In genomic region chr2:69217333-69218080, GRCh38 we compare ENCODE assay signal across 1 cellular context.
TF ChIP-seq lines count a peak whose summit lies in the region.

No MANE protein-coding gene starts in this region.

TF ChIP-seq in HepG2, 621 proteins besides CTCF, POLR2A, EP300 and RAD21 (continued from another document and continues in another):
- no peak for TF ChIP-seq ZNF839 (CRISPR knock-in tag; IDR thresholded peaks at IDR 0.05; ENCODE audit: borderline replicate concordance)
- no peak for TF ChIP-seq TFAP4 (IDR thresholded peaks at IDR 0.05; ENCODE audit: borderline replicate concordance, low read depth)
- TF ChIP-seq DNMT3B (CRISPR knock-in tag; conservative IDR thresholded peaks at IDR 0.05): no peak
- 0 out of 2 replicates have a peak, but pooled peaks have one; percentile 48 for TF ChIP-seq ZBTB7A (CRISPR knock-in tag; IDR thresholded peaks at IDR 0.05)
- TF ChIP-seq KDM5B (CRISPR knock-in tag; IDR thresholded peaks at IDR 0.05; ENCODE audit: borderline replicate concordance): no peak
- TF ChIP-seq ZNF770 (CRISPR knock-in tag; IDR thresholded peaks at IDR 0.05): peak; percentile 6; the same call in 1 of the 2 replicates
- no peak for TF ChIP-seq NFRKB (IDR thresholded peaks at IDR 0.05)
- TF ChIP-seq ZSCAN5A (CRISPR knock-in tag; IDR thresholded peaks at IDR 0.05; ENCODE audit: borderline replicate concordance): peak; percentile 1; the same call in 1 of the 2 replicates
- no peak for TF ChIP-seq KDM4B (CRISPR knock-in tag; IDR thresholded peaks at IDR 0.05)
- no peak for TF ChIP-seq ZBTB8A (CRISPR knock-in tag; IDR thresholded peaks at IDR 0.05; ENCODE audit: borderline replicate concordance, low read depth)
- peak; percentile 4; the same call in 1 of the 2 replicates for TF ChIP-seq POLR2G (IDR thresholded peaks at IDR 0.05; ENCODE audit: low read depth, low read length)
- no peak for TF ChIP-seq NR1H2 (CRISPR knock-in tag; IDR thresholded peaks at IDR 0.05; ENCODE audit: borderline replicate concordance, low read depth)
- peak; percentile 26; the same call in 1 of the 2 replicates for TF ChIP-seq ZNF570 (CRISPR knock-in tag; IDR thresholded peaks at IDR 0.05; ENCODE audit: borderline replicate concordance)
- TF ChIP-seq ZSCAN22 (CRISPR knock-in tag; IDR thresholded peaks at IDR 0.05): 0 out of 2 replicates have a peak, but pooled peaks have one; percentile 21
- TF ChIP-seq HMGXB3 (CRISPR knock-in tag; IDR thresholded peaks at IDR 0.05; ENCODE audit: borderline replicate concordance): no peak
- TF ChIP-seq NFIC (IDR thresholded peaks at IDR 0.05; ENCODE audit: low read length): no peak
- no peak for TF ChIP-seq HOXA3 (CRISPR knock-in tag; IDR thresholded peaks at IDR 0.05)
- no peak for TF ChIP-seq SOX6 (IDR thresholded peaks at IDR 0.05)
- no peak for TF ChIP-seq SOX6 (CRISPR knock-in tag; IDR thresholded peaks at IDR 0.05)
- TF ChIP-seq GTF3A (CRISPR knock-in tag; conservative IDR thresholded peaks at IDR 0.05): peak; percentile 59; the same call in 1 of the 2 replicates
- TF ChIP-seq ELK4 (CRISPR knock-in tag; IDR thresholded peaks at IDR 0.05; ENCODE audit: borderline replicate concordance): no peak
- no peak for TF ChIP-seq RBAK (CRISPR knock-in tag; IDR thresholded peaks at IDR 0.05)
- TF ChIP-seq NCOA5 (CRISPR knock-in tag; IDR thresholded peaks at IDR 0.05): no peak
- TF ChIP-seq SNAPC4 (CRISPR knock-in tag; IDR thresholded peaks at IDR 0.05): no peak
- TF ChIP-seq EHMT2 (IDR thresholded peaks at IDR 0.05; ENCODE audit: borderline replicate concordance, low read depth, low read length): no peak
- TF ChIP-seq MLLT10 (CRISPR knock-in tag; IDR thresholded peaks at IDR 0.05): no peak
- no peak for TF ChIP-seq UBTF (CRISPR knock-in tag; IDR thresholded peaks at IDR 0.05)
- no peak for TF ChIP-seq RFXAP (CRISPR knock-in tag; IDR thresholded peaks at IDR 0.05; ENCODE audit: borderline replicate concordance)
- TF ChIP-seq GLMP (CRISPR knock-in tag; IDR thresholded peaks at IDR 0.05; ENCODE audit: borderline replicate concordance): no peak
- TF ChIP-seq FOXA1 (IDR thresholded peaks at IDR 0.05): no peak
- no peak for TF ChIP-seq FOXA1 (CRISPR knock-in tag; IDR thresholded peaks at IDR 0.05)
- no peak for TF ChIP-seq ZNF546 (CRISPR knock-in tag; conservative IDR thresholded peaks at IDR 0.05)
- TF ChIP-seq ZGPAT (CRISPR knock-in tag; IDR thresholded peaks at IDR 0.05): no peak
- no peak for TF ChIP-seq ZMYM2 (CRISPR knock-in tag; IDR thresholded peaks at IDR 0.05)
- TF ChIP-seq CBX1 (IDR thresholded peaks at IDR 0.05; ENCODE audit: low read depth): no peak
- no peak for TF ChIP-seq ZNF501 (CRISPR knock-in tag; IDR thresholded peaks at IDR 0.05)
- no peak for TF ChIP-seq HNRNPH1 (optimal IDR thresholded peaks at IDR 0.05; ENCODE audit: low read depth, low read length)
- TF ChIP-seq HIC2 (CRISPR knock-in tag; IDR thresholded peaks at IDR 0.05; ENCODE audit: low read depth): no peak
- TF ChIP-seq ZNF234 (CRISPR knock-in tag; conservative IDR thresholded peaks at IDR 0.05): no peak
